19 cellular contexts compared by ENCODE assay signal in the genomic region with DNA sequence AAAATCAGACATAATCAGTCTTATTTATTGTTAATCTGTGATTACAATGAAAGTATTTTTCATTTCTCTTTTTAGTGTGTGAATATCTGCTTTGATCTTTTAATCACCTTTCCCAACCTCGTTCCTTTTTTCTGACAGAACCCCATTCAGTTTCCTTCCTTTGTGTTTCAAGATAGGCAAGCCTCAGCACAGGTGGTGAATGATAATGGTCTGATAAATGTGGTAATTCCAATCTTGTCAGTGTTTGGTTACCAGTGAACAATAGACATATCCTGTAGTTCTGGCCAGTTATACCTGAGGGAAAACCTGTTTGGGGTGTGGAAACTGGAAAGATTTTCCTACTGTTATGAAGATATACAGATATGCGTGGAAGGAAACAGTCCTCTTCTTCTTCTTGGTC. TPM values are rescaled to one million over a fixed set of nuclear protein-coding genes. Genes with fewer than 3 reads are reported as not detected.
DNase-seq lines count a peak whose midpoint lies in the region; ATAC-seq, FAIRE-seq and TF ChIP-seq lines count a peak whose summit lies in the region.
"Had no signal": no experiment of that assay in that cellular context is flagged by ENCODE, and none has a peak within 500 bp of the region (broad histone marks: within the 10 kb centered on the region; RNA-seq: fewer than 3 reads in every experiment).

No MANE protein-coding gene starts in this region.

- in situ Hi-C loops in G401 (cut with HindIII; ENCODE audit: low sequenced_read_pairs), result no loop called here

- H3K9me3 Mint-ChIP-seq in activated naive CD4-positive, alpha-beta T cell treated with anti-CD3 and anti-CD28 coated beads, Interleukin-2, amount 50 U/mL, for 24 hours, result peaks cover 5% of the 10 kb centered on the region
- no peaks in the 10 kb centered on the region for H3K9me3 Mint-ChIP-seq in central memory CD8-positive, alpha-beta T cell

- no peak for ATAC-seq in central memory CD8-positive, alpha-beta T cell (replicated peaks; ENCODE audit: extremely low read depth, poor library complexity, severe bottlenecking)
- ATAC-seq in HG03095 (IDR thresholded peaks at IDR 0.05; ENCODE audit: unreplicated experiment), result no peak
- ATAC-seq: GM12878, Panc1, Right ventricle myocardium inferior had no signal

- H3K4me3 Mint-ChIP-seq in activated naive CD4-positive, alpha-beta T cell treated with anti-CD3 and anti-CD28 coated beads, Interleukin-2, amount 50 U/mL, for 24 hours, result no peak overlapping the region
- no peak overlapping the region for H3K4me3 Mint-ChIP-seq in central memory CD8-positive, alpha-beta T cell
- H3K4me3 Mint-ChIP-seq: CD14-positive monocyte, IgD-negative memory B cell had no signal

- peak; percentile 9 for FAIRE-seq in urothelium cell line (lab: Jason Lieb, UNC)
- FAIRE-seq in GM12891 (lab: Jason Lieb, UNC), result no peak
- FAIRE-seq: GM12878 had no signal

- no peak for TF ChIP-seq POLR2A in GM12891 (IDR thresholded peaks at IDR 0.05; ENCODE audit: low read depth, low read length)

- H3K36me3 Mint-ChIP-seq in activated naive CD4-positive, alpha-beta T cell treated with anti-CD3 and anti-CD28 coated beads, Interleukin-2, amount 50 U/mL, for 24 hours, result peaks cover 46% of the 10 kb centered on the region
- peaks cover 50% of the 10 kb centered on the region for H3K36me3 Mint-ChIP-seq in central memory CD8-positive, alpha-beta T cell (ENCODE audit: insufficient read depth)

- peak overlapping the region; percentile 36 for H3K27ac Mint-ChIP-seq in activated naive CD4-positive, alpha-beta T cell treated with anti-CD3 and anti-CD28 coated beads, Interleukin-2, amount 50 U/mL, for 24 hours
- H3K27ac Mint-ChIP-seq in central memory CD8-positive, alpha-beta T cell (ENCODE audit: low read depth), result peak overlapping the region; percentile 24

- H3K4me1 Mint-ChIP-seq in activated naive CD4-positive, alpha-beta T cell treated with anti-CD3 and anti-CD28 coated beads, Interleukin-2, amount 50 U/mL, for 24 hours, result peaks cover 69% of the 10 kb centered on the region
- H3K4me1 Mint-ChIP-seq in central memory CD8-positive, alpha-beta T cell, result peaks cover 54% of the 10 kb centered on the region
- H3K4me1 Mint-ChIP-seq: CD14-positive monocyte had no signal

- DNase-seq in activated naive CD4-positive, alpha-beta T cell treated with anti-CD3 and anti-CD28 coated beads, Interleukin-2, amount 50 U/mL, for 16 hours, result no peak
- DNase-seq in OCI-M1 (lab: John Stamatoyannopoulos, UW) (peak; percentile 15), urothelium cell line (ENCODE audit: low spot score) (no peak), G401 (ENCODE audit: low spot score) (no peak), GM12891 (ENCODE audit: insufficient read length, low spot score) (no peak)
- DNase-seq in central memory CD8-positive, alpha-beta T cell (ENCODE audit: low spot score in 2 of 2), result no peak
- DNase-seq: 8988T, MV-4-11, NCI-H187 treated with DMSO at 0.1 percent for 48 hours, NCI-H345, NCI-H524 treated with DMSO at 0.1 percent for 48 hours, SW 1271 had no signal

- H3K27me3 Mint-ChIP-seq in activated naive CD4-positive, alpha-beta T cell treated with anti-CD3 and anti-CD28 coated beads, Interleukin-2, amount 50 U/mL, for 24 hours, result no peaks in the 10 kb centered on the region
- no peaks in the 10 kb centered on the region for H3K27me3 Mint-ChIP-seq in central memory CD8-positive, alpha-beta T cell
- H3K27me3 Mint-ChIP-seq: IgD-negative memory B cell had no signal

TF ChIP-seq in GM12891, 5 proteins besides CTCF, POLR2A, EP300 and RAD21:
- no peak for TF ChIP-seq POLR2AphosphoS5 (IDR thresholded peaks at IDR 0.05; ENCODE audit: low read depth, low read length)
- TF ChIP-seq TAF1 (IDR thresholded peaks at IDR 0.05; ENCODE audit: low read depth, low read length), result no peak
- TF ChIP-seq SPI1 (IDR thresholded peaks at IDR 0.05; ENCODE audit: low read depth, low read length), result no peak
- no peak for TF ChIP-seq POU2F2 (IDR thresholded peaks at IDR 0.05; ENCODE audit: low read depth, low read length)
- TF ChIP-seq PAX5 (IDR thresholded peaks at IDR 0.05; ENCODE audit: insufficient read depth, low read length, severe bottlenecking), result no peak

RNA-seq across cellular contexts. Expression of gene STX17, which starts 13.5 kb away (rescaled TPM):
- total RNA-seq in G401 (2014; rRNA removed; shearing (Covaris generic)), result 3.4 and 11.8 TPM in 2 replicates
- 10.5 TPM for polyA plus RNA-seq in GM12891 (2012; ENCODE audit: low read depth, missing spikeins)
